ENCODE assay signal across 22 cellular contexts in genomic region chr7:102097601-102098161, GRCh38.
DNase-seq lines count a peak whose midpoint lies in the region; FAIRE-seq and TF ChIP-seq lines count a peak whose summit lies in the region.
"Had no signal": no experiment of that assay in that cellular context is flagged by ENCODE, and none has a peak within 500 bp of the region (broad histone marks: within the 10 kb centered on the region; RNA-seq: fewer than 3 reads in every experiment).

No MANE protein-coding gene starts in this region.

- H2BK5ac ChIP-seq in H1 (ENCODE audit: low read depth, low read length) = no peak overlapping the region

- H2BK20ac ChIP-seq in H1 (ENCODE audit: low read length) = no peak overlapping the region

- H4K5ac ChIP-seq in H1 (ENCODE audit: insufficient read length, low read depth, low read length) = no peak overlapping the region

- TF ChIP-seq CTCF in CD14-positive monocyte (IDR thresholded peaks at IDR 0.05) = no peak
- no peak for TF ChIP-seq CTCF in H1 (IDR thresholded peaks at IDR 0.05; ENCODE audit: control extremely low read depth in 1 of 3, insufficient read depth in 1 of 3, low read depth in 1 of 3, low read length in 3 of 3)
- no peak for TF ChIP-seq CTCF in neural progenitor cell (IDR thresholded peaks at IDR 0.05)

- CTCF ChIA-PET in H1 (lab: Charles Lee; ENCODE audit: partially characterized antibody) = interaction anchor here (1.0 to 1.4 kb wide), 2 partner anchors 151 to 167 kb away, joined by 3 read pairs; no protein-coding TSS in a partner anchor

- H3K9me3 Mint-ChIP-seq in CD14-positive monocyte (no peaks in the 10 kb centered on the region), neural progenitor cell (no peaks in the 10 kb centered on the region)
- H3K9me3 Mint-ChIP-seq: activated B cell treated with CpG ODN at 0.5 μM for 24 hours; T-helper 1 cell treated with Interleukin-12 subunit alpha and Interleukin-12 subunit beta and Interleukin-4 antibody, amounts not matched to agents 30 μg/mL and 1 μg/mL, for 36 hours had no signal

- H3K36me3 Mint-ChIP-seq in CD14-positive monocyte (peaks cover 52 to 81% of the 10 kb centered on the region in 2 donors), neural progenitor cell (peaks cover 9% of the 10 kb centered on the region)

- H2AFZ ChIP-seq in H1 (ENCODE audit: low read length) (no peak overlapping the region), neural progenitor cell (replicated peaks) (no peak overlapping the region)

- H3K9me3 ChIP-seq in HUES48 (ENCODE audit: control insufficient read depth, insufficient read depth, low read length) (no peaks in the 10 kb centered on the region), H1 (ENCODE audit: insufficient read depth in 2 of 2, low read depth in 1 of 2, low read length in 1 of 2) (no peaks in the 10 kb centered on the region), neural progenitor cell (ENCODE audit: low read depth) (no peaks in the 10 kb centered on the region)
- H3K9me3 ChIP-seq: neutrophil, right lobe of liver had no signal

- H3K4me3 Mint-ChIP-seq in CD14-positive monocyte (no peak overlapping the region), neural progenitor cell (peak overlapping the region; percentile 67)
- H3K4me3 Mint-ChIP-seq: activated B cell treated with CpG ODN at 0.5 μM for 24 hours; T-helper 1 cell treated with Interleukin-12 subunit alpha and Interleukin-12 subunit beta and Interleukin-4 antibody, amounts not matched to agents 30 μg/mL and 1 μg/mL, for 36 hours had no signal

- H3K9ac ChIP-seq in HUES48 (ENCODE audit: low read depth, low read length) (no peak overlapping the region), H1 (replicated peaks in 1 of 4; ENCODE audit: extremely low read depth in 1 of 4, low read depth in 3 of 4, low read length in 3 of 4) (no peak overlapping the region), neural progenitor cell (no peak overlapping the region)

- H3K56ac ChIP-seq in H1 (replicated peaks; ENCODE audit: insufficient read length, low read depth, low read length) = no peak overlapping the region

- no peaks in the 10 kb centered on the region for H3K23me2 ChIP-seq in H1 (ENCODE audit: low read depth, low read length)

- no peak overlapping the region for H3K4me3 ChIP-seq in HUES48 (ENCODE audit: low read depth, low read length)
- no peak overlapping the region for H3K4me3 ChIP-seq in H1 (ENCODE audit: extremely low read depth in 1 of 4, insufficient read depth in 2 of 4, low read depth in 3 of 4, low read length in 4 of 4)
- no peak overlapping the region for H3K4me3 ChIP-seq in neural progenitor cell
- H3K4me3 ChIP-seq: right lobe of liver had no signal

- H3K4me2 ChIP-seq in H1 (ENCODE audit: insufficient read depth in 1 of 2, low read depth in 2 of 2, low read length in 2 of 2) (no peak overlapping the region), neural progenitor cell (peak overlapping the region; percentile 58)

- no peak overlapping the region for H4K91ac ChIP-seq in H1 (replicated peaks; ENCODE audit: insufficient read length, low read length)

- H3K36me3 ChIP-seq in HUES48 (ENCODE audit: control insufficient read depth, insufficient read depth, low read length) = peaks cover 10% of the 10 kb centered on the region; the same call in 1 of the 2 replicates
- H3K36me3 ChIP-seq in H1 (ENCODE audit: control insufficient read depth in 2 of 4, insufficient read depth in 4 of 4, low read length in 3 of 4) = peaks cover 0 to 6% (median 1%) of the 10 kb centered on the region in 4 experiments; a peak in 2 of 8 replicates
- H3K36me3 ChIP-seq in neural progenitor cell = no peaks in the 10 kb centered on the region

- no peak overlapping the region for H4K8ac ChIP-seq in H1 (ENCODE audit: extremely low read depth, insufficient read depth, low read length)

- POLR2A ChIA-PET in H1 (lab: Charles Lee; ENCODE audit: partially characterized antibody) = no interaction called here

- H3K18ac ChIP-seq in H1 (ENCODE audit: extremely low read depth, low read length) = no peak overlapping the region

- TF ChIP-seq POLR2A in H1 (IDR thresholded peaks at IDR 0.05; ENCODE audit: control extremely low read depth in 1 of 2, low read depth in 2 of 2, low read length in 2 of 2) = no peak

- 78% methylated on average over 13 of the region's 13 CpGs; no CpG with 5 or more reads in 1 of the 2 experiments for WGBS in H1 (ENCODE audit: extremely low coverage in 1 of 2, insufficient coverage in 1 of 2, insufficient read length in 1 of 2, insufficient replicate concordance in 2 of 2, low coverage in 1 of 2, low lambda C conversion rate in 2 of 2, missing lambda C conversion rate in 1 of 2), 2 experiments

- H3K23ac ChIP-seq in H1 (ENCODE audit: insufficient read length) = no peak overlapping the region

- H2AK5ac ChIP-seq in H1 (ENCODE audit: low read depth, low read length) = no peak overlapping the region

- peaks cover 2% of the 10 kb centered on the region; the same call in 1 of the 2 replicates for H3K79me1 ChIP-seq in H1 (ENCODE audit: low read depth, low read length)

- H3F3A ChIP-seq in neural progenitor cell (ENCODE audit: low read depth) = peaks cover 41% of the 10 kb centered on the region

- H3K79me2 ChIP-seq in H1 (ENCODE audit: control insufficient read depth in 1 of 2, insufficient read depth in 2 of 2, low read length in 2 of 2) = no peaks in the 10 kb centered on the region
- H3K79me2 ChIP-seq in neural progenitor cell (ENCODE audit: low read depth) = no peaks in the 10 kb centered on the region

- no peak overlapping the region for H3K14ac ChIP-seq in H1 (ENCODE audit: insufficient read length)

- H3K4me1 ChIP-seq in HUES48 (ENCODE audit: control insufficient read depth, insufficient read depth, low read length) (peaks cover 9% of the 10 kb centered on the region), H1 (replicated peaks in 1 of 4; ENCODE audit: control insufficient read depth in 3 of 4, insufficient read depth in 4 of 4, low read length in 3 of 4) (peaks cover 0 to 8% (median 3%) of the 10 kb centered on the region in 4 experiments; a peak in 5 of 7 replicates), neural progenitor cell (peaks cover 41% of the 10 kb centered on the region)

- FAIRE-seq in H1 (lab: Jason Lieb, UNC) = no peak
- FAIRE-seq: D721Med had no signal

- H3K27ac Mint-ChIP-seq in CD14-positive monocyte (peak overlapping the region in 4 of 7 donors; percentile 3 to 57 (median 41)), neural progenitor cell (peak overlapping the region; percentile 81)
- H3K27ac Mint-ChIP-seq: activated B cell treated with CpG ODN at 0.5 μM for 24 hours; T-helper 1 cell treated with Interleukin-12 subunit alpha and Interleukin-12 subunit beta and Interleukin-4 antibody, amounts not matched to agents 30 μg/mL and 1 μg/mL, for 36 hours had no signal

- H3K27me3 Mint-ChIP-seq in CD14-positive monocyte (ENCODE audit: low read depth in 3 of 3) (no peaks in the 10 kb centered on the region), neural progenitor cell (ENCODE audit: insufficient read depth, low read depth) (peaks cover 2% of the 10 kb centered on the region)
- H3K27me3 Mint-ChIP-seq: activated B cell treated with CpG ODN at 0.5 μM for 24 hours had no signal

- H3K4ac ChIP-seq in H1 (replicated peaks; ENCODE audit: insufficient read length, low read depth, low read length) = no peak overlapping the region

- DNase-seq in CD14-positive monocyte (ENCODE audit: low spot score) = no peak
- peak in 1 of 2 experiments; percentile 42 for DNase-seq in H1 (ENCODE audit: low read depth in 1 of 2, low spot score in 2 of 2)
- peak; percentile 90 for DNase-seq in neural progenitor cell (ENCODE audit: low spot score)
- no peak for DNase-seq in SKM-1 treated with dmso at 0.1 percent for 144 hours (lab: John Stamatoyannopoulos, UW; ENCODE audit: unreplicated experiment)
- no peak for DNase-seq in HK-2 (ENCODE audit: unreplicated experiment)
- no peak for DNase-seq in NCI-H526 treated with DMSO at 0.1 percent for 48 hours (lab: John Stamatoyannopoulos, UW)
- DNase-seq in effector CD8-positive, alpha-beta T cell (lab: John Stamatoyannopoulos, UW) = no peak
- DNase-seq: activated B cell treated with CpG ODN at 0.5 μM for 24 hours, activated gamma-delta T cell, AML-193, anterior cingulate cortex, cortex of kidney, glutamatergic neuron, KG1, mesenchymal stem cell, NCI-H1092 treated with DMSO at 0.1 percent for 48 hours, NCI-H2171 treated with DMSO at 0.1 percent for 48 hours, right lobe of liver had no signal

- TF ChIP-seq EP300 in H1 (IDR thresholded peaks at IDR 0.05; ENCODE audit: borderline replicate concordance in 1 of 2, low read depth in 2 of 2, low read length in 2 of 2) = no peak

- H2BK12ac ChIP-seq in H1 (ENCODE audit: low read depth, low read length) = 0 out of 2 replicates have a peak overlapping the region, but pooled peaks have one; percentile 11

- peak overlapping the region; percentile 72 for H3K27ac ChIP-seq in HUES48 (ENCODE audit: low read depth, low read length)
- H3K27ac ChIP-seq in H1 (ENCODE audit: low read depth, low read length) = no peak overlapping the region
- H3K27ac ChIP-seq in neural progenitor cell = peak overlapping the region; percentile 95
- H3K27ac ChIP-seq: neutrophil, right lobe of liver had no signal

- no peaks in the 10 kb centered on the region for H4K20me1 ChIP-seq in H1 (replicated peaks in 1 of 2; ENCODE audit: control insufficient read depth in 1 of 2, insufficient read depth in 2 of 2, low read length in 2 of 2)
- peaks cover 50% of the 10 kb centered on the region for H4K20me1 ChIP-seq in neural progenitor cell (ENCODE audit: low read depth)

- H3K4me1 Mint-ChIP-seq in CD14-positive monocyte = peaks cover 4% of the 10 kb centered on the region
- H3K4me1 Mint-ChIP-seq in neural progenitor cell = peaks cover 48% of the 10 kb centered on the region
- H3K4me1 Mint-ChIP-seq: activated B cell treated with CpG ODN at 0.5 μM for 24 hours had no signal

- TF ChIP-seq RAD21 in H1 (IDR thresholded peaks at IDR 0.05 in 1 of 2, conservative IDR thresholded peaks at IDR 0.05 in 1 of 2; ENCODE audit: low read depth in 2 of 2, low read length in 2 of 2) = no peak

- H2BK120ac ChIP-seq in H1 (replicated peaks; ENCODE audit: low read depth, low read length) = no peak overlapping the region

- H3K27me3 ChIP-seq in HUES48 (ENCODE audit: control insufficient read depth, insufficient read depth, low read length) (no peaks in the 10 kb centered on the region), H1 (replicated peaks in 1 of 4; ENCODE audit: control insufficient read depth in 3 of 4, extremely low read depth in 1 of 4, insufficient read depth in 3 of 4, low read length in 3 of 4) (no peaks in the 10 kb centered on the region), neural progenitor cell (no peaks in the 10 kb centered on the region)
- H3K27me3 ChIP-seq: neutrophil, right lobe of liver had no signal

- intact Hi-C loops in CD14-positive monocyte (cut with micrococcal nuclease) = no loop called here

- no peak overlapping the region for H2BK15ac ChIP-seq in H1 (ENCODE audit: low read length)

TF ChIP-seq in H1, 55 proteins besides CTCF, POLR2A, EP300 and RAD21 (continues in another document):
- TF ChIP-seq SRF (IDR thresholded peaks at IDR 0.05; ENCODE audit: low read depth, low read length) = no peak
- no peak for TF ChIP-seq TBP (IDR thresholded peaks at IDR 0.05; ENCODE audit: low read depth, low read length)
- TF ChIP-seq SUZ12 (IDR thresholded peaks at IDR 0.05; ENCODE audit: low read length) = no peak
- TF ChIP-seq CEBPB (IDR thresholded peaks at IDR 0.05; ENCODE audit: low read depth, low read length) = no peak
